Comparison of ENCODE assay signal across 18 cellular contexts in the genomic region with DNA sequence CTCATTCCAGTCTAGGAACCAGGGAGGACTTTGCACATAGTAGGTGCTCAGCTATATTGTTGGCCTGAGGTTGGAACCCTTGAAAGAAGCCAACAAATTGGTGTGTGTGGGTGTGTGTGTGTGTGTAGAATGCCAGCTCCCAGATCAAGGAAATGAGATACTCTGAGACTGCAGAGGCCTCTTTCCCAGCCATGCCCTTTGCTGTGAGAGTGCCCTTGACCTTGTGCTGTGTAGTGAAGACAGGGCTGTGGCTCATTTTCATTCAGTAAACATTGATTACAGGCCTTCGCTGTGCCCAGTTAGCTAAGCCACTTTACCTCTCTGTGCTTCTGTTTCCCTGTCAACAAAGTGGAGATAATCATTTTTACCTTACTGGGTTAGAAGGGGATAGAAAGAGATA. TPM values are rescaled to one million over a fixed set of nuclear protein-coding genes. Genes with fewer than 3 reads are reported as not detected.
DNase-seq lines count a peak whose midpoint lies in the region; ATAC-seq and TF ChIP-seq lines count a peak whose summit lies in the region.
"Had no signal": no experiment of that assay in that cellular context is flagged by ENCODE, and none has a peak within 500 bp of the region (broad histone marks: within the 10 kb centered on the region; RNA-seq: fewer than 3 reads in every experiment).

No MANE protein-coding gene starts in this region.

- H3K36me3 ChIP-seq in left ventricle myocardium inferior (no peaks in the 10 kb centered on the region), esophagus squamous epithelium (no peaks in the 10 kb centered on the region), upper lobe of left lung (no peaks in the 10 kb centered on the region), SJCRH30 (no peaks in the 10 kb centered on the region)
- H3K36me3 ChIP-seq: MG63, SJSA1 had no signal

- H3K4me3 ChIP-seq in left ventricle myocardium inferior (peak overlapping the region; percentile 67), esophagus squamous epithelium (peak overlapping the region in 3 of 4 donors; percentile 46 to 47 (median 46)), upper lobe of left lung (peak overlapping the region in 3 of 4 donors; percentile 43 to 52 (median 51)), SJCRH30 (no peak overlapping the region)
- H3K4me3 ChIP-seq: A549, GM23338, MG63, SJSA1 had no signal

- no peaks in the 10 kb centered on the region for H3K9me3 ChIP-seq in left ventricle myocardium inferior (replicated peaks)
- H3K9me3 ChIP-seq in esophagus squamous epithelium, result no peaks in the 10 kb centered on the region
- no peaks in the 10 kb centered on the region for H3K9me3 ChIP-seq in upper lobe of left lung
- no peaks in the 10 kb centered on the region for H3K9me3 ChIP-seq in SJCRH30 (replicated peaks)
- H3K9me3 ChIP-seq: A549, MG63, SJSA1 had no signal

- no peak for ATAC-seq in Right ventricle myocardium inferior
- no peak for ATAC-seq in sciatic nerve
- peak in 1 of 2 donors; percentile 20 for ATAC-seq in upper lobe of left lung (ENCODE audit: low FRiP score in 2 of 2)
- ATAC-seq: A549, GM23338 had no signal

- H3K4me1 ChIP-seq in left ventricle myocardium inferior (peaks cover 79% of the 10 kb centered on the region), esophagus squamous epithelium (peaks cover 8 to 97% (median 32%) of the 10 kb centered on the region in 3 donors), upper lobe of left lung (peaks cover 32 to 71% (median 51%) of the 10 kb centered on the region in 4 donors), SJCRH30 (no peaks in the 10 kb centered on the region)
- H3K4me1 ChIP-seq: A549, SJSA1 had no signal

- DNase-seq in left ventricle myocardium inferior (no peak), Right ventricle myocardium inferior (ENCODE audit: missing footprints) (no peak), esophagus squamous epithelium (lab: John Stamatoyannopoulos, UW) (no peak), sciatic nerve (ENCODE audit: low spot score) (peak; percentile 7), upper lobe of left lung (peak in 1 of 2 donors; percentile 75), SJCRH30 (no peak), activated gamma-delta T cell (lab: John Stamatoyannopoulos, UW) (no peak)
- no peak for DNase-seq in activated CD4-positive, alpha-beta T cell treated with anti-CD3 and anti-CD28 coated beads for 4 hours
- DNase-seq: GDM1, MG63, NCI-H1092 treated with DMSO at 0.1 percent for 48 hours, NCI-H187, NCI-H510A treated with DMSO at 0.1 percent for 48 hours had no signal

- intact Hi-C loops in left ventricle myocardium inferior (cut with micrococcal nuclease), result no loop called here
- intact Hi-C loops in Right ventricle myocardium inferior (cut with DNase I), result no loop called here
- intact Hi-C loops in esophagus squamous epithelium (cut with DNase I), result no loop called here
- intact Hi-C loops in sciatic nerve (cut with DNase I), result no loop called here

- TF ChIP-seq CTCF in left ventricle myocardium inferior (IDR thresholded peaks at IDR 0.05; ENCODE audit: borderline replicate concordance), result no peak
- no peak for TF ChIP-seq CTCF in esophagus squamous epithelium (IDR thresholded peaks at IDR 0.05)
- no peak for TF ChIP-seq CTCF in upper lobe of left lung (IDR thresholded peaks at IDR 0.05)

- peak in 1 of 4 donors; percentile 24 for TF ChIP-seq EP300 in upper lobe of left lung (IDR thresholded peaks at IDR 0.05)

- peak overlapping the region; percentile 97 for H3K27ac ChIP-seq in left ventricle myocardium inferior (replicated peaks)
- peak overlapping the region in 3 of 4 donors; percentile 24 to 86 (median 81) for H3K27ac ChIP-seq in esophagus squamous epithelium
- H3K27ac ChIP-seq in upper lobe of left lung, result peak overlapping the region; percentile 89 to 95 (median 91)
- H3K27ac ChIP-seq in SJCRH30, result no peak overlapping the region
- H3K27ac ChIP-seq: A549, C4-2B, KMS-11, SJSA1 had no signal

- 0 to 89% methylated on average over 1 of the region's 1 CpG for WGBS in esophagus squamous epithelium, 2 donors
- 0 to 55% methylated on average over 1 of the region's 1 CpG for WGBS in upper lobe of left lung, 2 donors

- TF ChIP-seq POLR2A in esophagus squamous epithelium (IDR thresholded peaks at IDR 0.05) (no peak), upper lobe of left lung (IDR thresholded peaks at IDR 0.05) (no peak)

- H3K27me3 ChIP-seq in left ventricle myocardium inferior (ENCODE audit: low read depth) (no peaks in the 10 kb centered on the region), esophagus squamous epithelium (no peaks in the 10 kb centered on the region), upper lobe of left lung (no peaks in the 10 kb centered on the region), SJCRH30 (no peaks in the 10 kb centered on the region)
- H3K27me3 ChIP-seq: MG63, SJSA1 had no signal

RNA-seq across cellular contexts. Expression of a gene that starts 3.2 kb away (rescaled TPM):
- 11.5 TPM for total RNA-seq in left ventricle myocardium inferior
- 19.6 TPM for total RNA-seq in Right ventricle myocardium inferior
- 100 to 1,000 TPM in 2 of 4 donors, 10 to 100 TPM in 2; 14.0 to 147 (median 109) TPM for total RNA-seq in esophagus squamous epithelium
- 20.9 TPM for total RNA-seq in sciatic nerve
- 1,000 to 10,000 TPM in 1 of 6 donors, 100 to 1,000 TPM in 5; 211 to 1,043 (median 640) TPM for total RNA-seq in upper lobe of left lung
- not detected in 2 replicates for total RNA-seq in SJCRH30 (2014; rRNA removed; shearing (Covaris generic))
- total RNA-seq: GM23338, SJSA1 had no signal

Comparison
In these comparisons a context has a peak if more than half of its experiments do, and no peak if none do; other contexts are left out.
1. RNA of a gene that starts 3.2 kb away (total RNA-seq): 211 to 1,043 TPM in upper lobe of left lung, 14.0 to 147 TPM in esophagus squamous epithelium, 20.9 TPM in sciatic nerve (single experiment), 19.6 TPM in Right ventricle myocardium inferior (single experiment) and 11.5 TPM in left ventricle myocardium inferior (single experiment); not detected in SJCRH30; every median in the first group is over 10 times any median in the second.